17 cellular contexts compared by ENCODE assay signal in the genomic region with DNA sequence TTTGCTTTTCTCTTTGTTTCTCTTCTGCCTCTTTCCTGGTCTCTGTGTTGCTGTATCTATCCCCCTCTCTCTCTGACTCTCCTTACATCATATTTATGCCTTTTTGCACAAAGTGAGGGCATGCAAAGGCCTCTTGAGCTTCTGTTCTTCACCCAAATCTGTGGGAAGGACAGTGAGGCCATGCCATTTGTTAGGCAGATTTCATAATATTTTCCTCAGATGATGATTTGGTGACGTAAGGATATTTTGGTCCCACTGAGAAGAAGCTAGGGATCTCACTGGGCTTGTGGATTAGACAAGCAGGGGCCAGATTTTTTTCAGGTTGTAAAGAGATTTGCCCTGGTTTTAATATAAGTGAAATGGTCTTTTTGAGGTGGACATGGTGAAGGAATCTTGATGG.
"Had no signal": no experiment of that assay in that cellular context is flagged by ENCODE, and none has a peak within 500 bp of the region (broad histone marks: within the 10 kb centered on the region; RNA-seq: fewer than 3 reads in every experiment).

No MANE protein-coding gene starts in this region.

- H3K27ac ChIP-seq: body of pancreas, left lung, SK-N-MC had no signal

- DNase-seq: activated CD4-positive, alpha-beta memory T cell treated with anti-CD3 and anti-CD28 coated beads for 36 hours; activated CD4-positive, alpha-beta T cell treated with anti-CD3 and anti-CD28 coated beads for 4 hours; activated gamma-delta T cell treated with Interleukin-2 at 50 U/mL for 16 hours; activated T-cell treated with anti-CD3 and anti-CD28 coated beads for 4 hours; amniotic stem cell; body of pancreas; dermis blood vessel endothelial cell; effector memory CD4-positive, alpha-beta T cell; foreskin melanocyte; kidney; left lung; mammary epithelial cell; naive B cell; stimulated activated CD4-positive, alpha-beta T cell treated with anti-CD3 and anti-CD28 coated beads, Interleukin-15, amount 100 ng/mL, for 24 hours; stimulated activated CD4-positive, alpha-beta T cell treated with anti-CD3 and anti-CD28 coated beads, Interleukin-2, amount 100 ng/mL, for 48 hours had no signal

- ATAC-seq: left lung, WTC11 had no signal

- H3K9me3 ChIP-seq: body of pancreas, left lung had no signal

- H3K4me1 ChIP-seq: body of pancreas, left lung had no signal

- H3K27me3 ChIP-seq: body of pancreas, left lung had no signal

- H3K4me3 ChIP-seq: body of pancreas, left lung, SK-N-MC had no signal

- H3K36me3 ChIP-seq: left lung had no signal
